ENCODE assay signal across 14 cellular contexts in genomic region chr2:214193943-214194342, GRCh38.
DNase-seq lines count a peak whose midpoint lies in the region; ATAC-seq, FAIRE-seq and TF ChIP-seq lines count a peak whose summit lies in the region.
"Had no signal": no experiment of that assay in that cellular context is flagged by ENCODE, and none has a peak within 500 bp of the region (broad histone marks: within the 10 kb centered on the region; RNA-seq: fewer than 3 reads in every experiment).

No MANE protein-coding gene starts in this region.

- H3K9me3 Mint-ChIP-seq in type B pancreatic cell, result no peaks in the 10 kb centered on the region
- H3K9me3 Mint-ChIP-seq in naive thymus-derived CD8-positive, alpha-beta T cell, result no peaks in the 10 kb centered on the region
- H3K9me3 Mint-ChIP-seq: activated CD4-positive, alpha-beta memory T cell treated with anti-CD3 and anti-CD28 coated beads for 36 hours had no signal

- FAIRE-seq in H54 (lab: Jason Lieb, UNC), result peak; percentile 89

- TF ChIP-seq POLR2A in H54 (IDR thresholded peaks at IDR 0.05; ENCODE audit: low read depth, low read length), result no peak

- POLR2A ChIA-PET in naive thymus-derived CD8-positive, alpha-beta T cell (lab: Charles Lee), result no interaction called here

- no peak overlapping the region for H3K4me3 ChIP-seq in fibroblast of the aortic adventitia (ENCODE audit: low read depth, low read length)
- H3K4me3 ChIP-seq: suprapubic skin had no signal

- no peak overlapping the region for H3K27ac Mint-ChIP-seq in type B pancreatic cell
- no peak overlapping the region for H3K27ac Mint-ChIP-seq in naive thymus-derived CD8-positive, alpha-beta T cell
- H3K27ac Mint-ChIP-seq: activated CD4-positive, alpha-beta memory T cell treated with anti-CD3 and anti-CD28 coated beads for 36 hours had no signal

- intact Hi-C loops in Right ventricle myocardium superior (cut with DNase I), result no loop called here

- H3K4me3 Mint-ChIP-seq in type B pancreatic cell, result no peak overlapping the region
- H3K4me3 Mint-ChIP-seq in naive thymus-derived CD8-positive, alpha-beta T cell, result no peak overlapping the region
- H3K4me3 Mint-ChIP-seq: activated CD4-positive, alpha-beta memory T cell treated with anti-CD3 and anti-CD28 coated beads for 36 hours had no signal

- no peaks in the 10 kb centered on the region for H3K36me3 Mint-ChIP-seq in type B pancreatic cell
- H3K36me3 Mint-ChIP-seq in naive thymus-derived CD8-positive, alpha-beta T cell, result no peaks in the 10 kb centered on the region
- H3K36me3 Mint-ChIP-seq: activated CD4-positive, alpha-beta memory T cell treated with anti-CD3 and anti-CD28 coated beads for 36 hours had no signal

- no peaks in the 10 kb centered on the region for H3K27me3 Mint-ChIP-seq in type B pancreatic cell
- no peaks in the 10 kb centered on the region for H3K27me3 Mint-ChIP-seq in naive thymus-derived CD8-positive, alpha-beta T cell
- H3K27me3 Mint-ChIP-seq: activated CD4-positive, alpha-beta memory T cell treated with anti-CD3 and anti-CD28 coated beads for 36 hours had no signal

- ATAC-seq in naive thymus-derived CD8-positive, alpha-beta T cell, result no peak
- no peak for ATAC-seq in Right ventricle myocardium superior (ENCODE audit: poor library complexity)
- ATAC-seq in GM21360 (IDR thresholded peaks at IDR 0.05; ENCODE audit: unreplicated experiment), result no peak

- TF ChIP-seq CTCF in fibroblast of the aortic adventitia (IDR thresholded peaks at IDR 0.05; ENCODE audit: insufficient read depth, low read length), result peak; percentile 29
- TF ChIP-seq CTCF in type B pancreatic cell (conservative IDR thresholded peaks at IDR 0.05), result peak; percentile 37

- DNase-seq in H54 (ENCODE audit: insufficient read length, low spot score) (no peak), T1000 (lab: John Stamatoyannopoulos, UW) (peak; percentile 4), fibroblast of the aortic adventitia (ENCODE audit: low read depth) (peak; percentile 72), type B pancreatic cell (ENCODE audit: extremely low spot score, unreplicated experiment) (no peak), Right ventricle myocardium superior (no peak)
- no peak for DNase-seq in naive thymus-derived CD8-positive, alpha-beta T cell
- DNase-seq: activated CD4-positive, alpha-beta memory T cell treated with anti-CD3 and anti-CD28 coated beads for 36 hours; activated effector memory CD4-positive, alpha-beta T cell treated with Interleukin-2 at 50 U/mL for 16 hours; Calu3; NCI-H1436; NCI-H524 treated with DMSO at 0.1 percent for 48 hours; stimulated activated CD4-positive, alpha-beta T cell treated with anti-CD3 and anti-CD28 coated beads, Interleukin-12 subunit alpha, Interleukin-12 subunit beta, amount 100 ng/mL, for 4 hours had no signal

- no peaks in the 10 kb centered on the region for H3K4me1 Mint-ChIP-seq in type B pancreatic cell (ENCODE audit: unreplicated experiment)
- no peaks in the 10 kb centered on the region for H3K4me1 Mint-ChIP-seq in naive thymus-derived CD8-positive, alpha-beta T cell

Comparison
In these comparisons a context has a peak if more than half of its experiments do, and no peak if none do; other contexts are left out.
1. DNase-seq: peak in T1000 (single experiment) and fibroblast of the aortic adventitia (single experiment); none in H54 (single experiment), type B pancreatic cell (single experiment), naive thymus-derived CD8-positive, alpha-beta T cell (0 of 10) and Right ventricle myocardium superior (single experiment).